Comparison of ENCODE assay signal across 1 cellular context in genomic region chr10:97805960-97806359, GRCh38.
TF ChIP-seq lines count a peak whose summit lies in the region.

No MANE protein-coding gene starts in this region.

TF ChIP-seq in GM23338, 12 proteins besides CTCF, POLR2A, EP300 and RAD21 (continued from another document):
- TF ChIP-seq ZNF462 (CRISPR knock-in tag; IDR thresholded peaks at IDR 0.05) (no peak), STAT1 (IDR thresholded peaks at IDR 0.05; ENCODE audit: unreplicated experiment) (no peak), ETS1 (IDR thresholded peaks at IDR 0.05) (no peak), EZH2phosphoT487 (IDR thresholded peaks at IDR 0.05; ENCODE audit: unreplicated experiment) (no peak), REST (IDR thresholded peaks at IDR 0.05; ENCODE audit: unreplicated experiment) (no peak), ZNF114 (CRISPR knock-in tag; IDR thresholded peaks at IDR 0.05) (no peak), CREB1 (CRISPR knock-in tag; IDR thresholded peaks at IDR 0.05; ENCODE audit: low read depth) (no peak), NANOG (IDR thresholded peaks at IDR 0.05; ENCODE audit: borderline replicate concordance) (no peak), ZNF331 (CRISPR knock-in tag; IDR thresholded peaks at IDR 0.05; ENCODE audit: low read depth) (no peak), JUNB (IDR thresholded peaks at IDR 0.05; ENCODE audit: unreplicated experiment) (no peak), EZH2 (IDR thresholded peaks at IDR 0.05; ENCODE audit: low read depth, unreplicated experiment) (no peak)
